1 cellular context compared by ENCODE assay signal in the genomic region with DNA sequence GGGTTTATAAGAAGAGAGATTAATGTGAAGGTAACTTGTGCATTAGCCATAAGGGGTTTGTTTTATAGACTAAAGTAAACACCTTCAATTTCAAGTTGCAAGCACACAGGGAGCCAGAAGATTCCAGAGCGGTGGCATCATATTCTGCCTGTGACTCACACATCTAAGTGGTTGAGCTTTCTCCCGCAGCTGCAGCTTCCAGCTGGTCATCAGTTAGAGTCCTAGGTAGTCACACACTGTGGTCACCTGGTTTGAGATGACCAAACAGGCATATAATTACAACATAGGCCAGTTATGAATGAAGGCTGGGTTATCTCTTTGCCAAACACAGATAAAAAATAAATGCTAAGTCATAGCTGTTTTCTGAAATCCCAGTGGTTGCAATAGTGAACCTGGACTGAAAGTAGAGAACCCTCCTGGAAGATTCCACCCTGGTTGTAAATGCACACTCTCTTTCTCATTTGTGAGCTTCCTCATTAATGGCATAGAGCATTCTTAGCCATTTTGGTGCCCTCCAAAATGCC.
A peak's percentile ranks its signal among the peaks of the same experiment; 100 is the strongest.
TF ChIP-seq lines count a peak whose summit lies in the region.

No MANE protein-coding gene starts in this region.

TF ChIP-seq in K562, 482 proteins besides CTCF, POLR2A, EP300 and RAD21 (continued from another document and continues in another):
- TF ChIP-seq, protein P1, sequence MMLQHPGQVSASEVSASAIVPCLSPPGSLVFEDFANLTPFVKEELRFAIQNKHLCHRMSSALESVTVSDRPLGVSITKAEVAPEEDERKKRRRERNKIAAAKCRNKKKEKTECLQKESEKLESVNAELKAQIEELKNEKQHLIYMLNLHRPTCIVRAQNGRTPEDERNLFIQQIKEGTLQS (IDR thresholded peaks at IDR 0.05): peak; percentile 96
- TF ChIP-seq, protein P1 (CRISPR knock-in tag; conservative IDR thresholded peaks at IDR 0.05): peak; percentile 89
- TF ChIP-seq WHSC1 (IDR thresholded peaks at IDR 0.05; ENCODE audit: low read length) (no peak), MEF2A (IDR thresholded peaks at IDR 0.05; ENCODE audit: control insufficient read depth, low read depth, low read length) (no peak), HMG20B (CRISPR knock-in tag; IDR thresholded peaks at IDR 0.05) (no peak), CTBP1 (IDR thresholded peaks at IDR 0.05; ENCODE audit: borderline replicate concordance) (peak; percentile 97), NR2C2 (CRISPR knock-in tag; IDR thresholded peaks at IDR 0.05) (no peak), NR2C2 (tag; IDR thresholded peaks at IDR 0.05) (peak; percentile 15; the same call in 1 of the 2 replicates), CBX1 (IDR thresholded peaks at IDR 0.05; ENCODE audit: low read depth) (no peak), EGR1 (conservative IDR thresholded peaks at IDR 0.05) (no peak), EP400 (IDR thresholded peaks at IDR 0.05) (no peak), ZNF212 (CRISPR knock-in tag; IDR thresholded peaks at IDR 0.05) (no peak), ZNF12 (CRISPR knock-in tag; IDR thresholded peaks at IDR 0.05) (no peak), ZFPM2 (CRISPR knock-in tag; IDR thresholded peaks at IDR 0.05) (no peak), ZFP30 (CRISPR knock-in tag; IDR thresholded peaks at IDR 0.05; ENCODE audit: borderline replicate concordance) (no peak), FOXA1 (IDR thresholded peaks at IDR 0.05; ENCODE audit: borderline replicate concordance) (no peak), TEAD1 (CRISPR knock-in tag; IDR thresholded peaks at IDR 0.05) (peak; percentile 69 to 83; a peak in 3 of 4 replicates), GATA2 (CRISPR knock-in tag; IDR thresholded peaks at IDR 0.05) (0 out of 2 replicates have a peak, but pooled peaks have one; percentile 12), SMARCE1 (IDR thresholded peaks at IDR 0.05) (peak; percentile 90), NFYB (IDR thresholded peaks at IDR 0.05; ENCODE audit: extremely low read depth, insufficient read length) (no peak), ZBTB8A (IDR thresholded peaks at IDR 0.05; ENCODE audit: partially characterized antibody) (no peak), BCOR (IDR thresholded peaks at IDR 0.05) (no peak), HNRNPH1 (optimal IDR thresholded peaks at IDR 0.05; ENCODE audit: low read depth, low read length) (no peak), ZNF146 (CRISPR knock-in tag; IDR thresholded peaks at IDR 0.05; ENCODE audit: unreplicated experiment) (no peak), RBBP5 (IDR thresholded peaks at IDR 0.05; ENCODE audit: borderline replicate concordance, insufficient read depth, low read length, poor library complexity, severe bottlenecking) (no peak), RCOR1 (IDR thresholded peaks at IDR 0.05; ENCODE audit: borderline replicate concordance in 1 of 2, low read depth in 2 of 2, low read length in 2 of 2) (0 out of 4 replicates have a peak, but pooled peaks of 1 of the 2 experiments have one; percentile 48), BRCA1 (IDR thresholded peaks at IDR 0.05) (no peak), BRCA1 (CRISPR knock-in tag; IDR thresholded peaks at IDR 0.05) (no peak), SMARCC2 (IDR thresholded peaks at IDR 0.05; ENCODE audit: low read depth) (peak; percentile 78; the same call in 1 of the 2 replicates), PURB (CRISPR knock-in tag; IDR thresholded peaks at IDR 0.05; ENCODE audit: low read depth) (no peak), ZNF274 (IDR thresholded peaks at IDR 0.05; ENCODE audit: borderline replicate concordance, low read depth, low read length) (no peak), MCM5 (IDR thresholded peaks at IDR 0.05; ENCODE audit: low read depth) (no peak), MEIS2 (IDR thresholded peaks at IDR 0.05; ENCODE audit: partially characterized antibody) (peak; percentile 48), NCOR1 (IDR thresholded peaks at IDR 0.05) (peak; percentile 58; the same call in 1 of the 2 replicates), PHTF2 (CRISPR knock-in tag; IDR thresholded peaks at IDR 0.05) (no peak), PHB2 (IDR thresholded peaks at IDR 0.05; ENCODE audit: low read depth) (no peak), ZSCAN32 (CRISPR knock-in tag; IDR thresholded peaks at IDR 0.05) (no peak), ZNF586 (CRISPR knock-in tag; conservative IDR thresholded peaks at IDR 0.05) (no peak), KLF16 (IDR thresholded peaks at IDR 0.05) (peak; percentile 76), ZNF77 (CRISPR knock-in tag; IDR thresholded peaks at IDR 0.05) (no peak)
- TF ChIP-seq, protein P2, sequence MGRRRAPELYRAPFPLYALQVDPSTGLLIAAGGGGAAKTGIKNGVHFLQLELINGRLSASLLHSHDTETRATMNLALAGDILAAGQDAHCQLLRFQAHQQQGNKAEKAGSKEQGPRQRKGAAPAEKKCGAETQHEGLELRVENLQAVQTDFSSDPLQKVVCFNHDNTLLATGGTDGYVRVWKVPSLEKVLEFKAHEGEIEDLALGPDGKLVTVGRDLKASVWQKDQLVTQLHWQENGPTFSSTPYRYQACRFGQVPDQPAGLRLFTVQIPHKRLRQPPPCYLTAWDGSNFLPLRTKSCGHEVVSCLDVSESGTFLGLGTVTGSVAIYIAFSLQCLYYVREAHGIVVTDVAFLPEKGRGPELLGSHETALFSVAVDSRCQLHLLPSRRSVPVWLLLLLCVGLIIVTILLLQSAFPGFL (CRISPR knock-in tag; IDR thresholded peaks at IDR 0.05): no peak
- TF ChIP-seq, protein P3, sequence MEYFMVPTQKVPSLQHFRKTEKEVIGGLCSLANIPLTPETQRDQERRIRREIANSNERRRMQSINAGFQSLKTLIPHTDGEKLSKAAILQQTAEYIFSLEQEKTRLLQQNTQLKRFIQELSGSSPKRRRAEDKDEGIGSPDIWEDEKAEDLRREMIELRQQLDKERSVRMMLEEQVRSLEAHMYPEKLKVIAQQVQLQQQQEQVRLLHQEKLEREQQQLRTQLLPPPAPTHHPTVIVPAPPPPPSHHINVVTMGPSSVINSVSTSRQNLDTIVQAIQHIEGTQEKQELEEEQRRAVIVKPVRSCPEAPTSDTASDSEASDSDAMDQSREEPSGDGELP (CRISPR knock-in tag; IDR thresholded peaks at IDR 0.05; ENCODE audit: borderline replicate concordance): peak; percentile 95
- TF ChIP-seq, protein P4, sequence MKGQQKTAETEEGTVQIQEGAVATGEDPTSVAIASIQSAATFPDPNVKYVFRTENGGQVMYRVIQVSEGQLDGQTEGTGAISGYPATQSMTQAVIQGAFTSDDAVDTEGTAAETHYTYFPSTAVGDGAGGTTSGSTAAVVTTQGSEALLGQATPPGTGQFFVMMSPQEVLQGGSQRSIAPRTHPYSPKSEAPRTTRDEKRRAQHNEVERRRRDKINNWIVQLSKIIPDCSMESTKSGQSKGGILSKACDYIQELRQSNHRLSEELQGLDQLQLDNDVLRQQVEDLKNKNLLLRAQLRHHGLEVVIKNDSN (CRISPR knock-in tag; IDR thresholded peaks at IDR 0.05): 0 out of 2 replicates have a peak, but pooled peaks have one; percentile 21
- TF ChIP-seq, protein P5, sequence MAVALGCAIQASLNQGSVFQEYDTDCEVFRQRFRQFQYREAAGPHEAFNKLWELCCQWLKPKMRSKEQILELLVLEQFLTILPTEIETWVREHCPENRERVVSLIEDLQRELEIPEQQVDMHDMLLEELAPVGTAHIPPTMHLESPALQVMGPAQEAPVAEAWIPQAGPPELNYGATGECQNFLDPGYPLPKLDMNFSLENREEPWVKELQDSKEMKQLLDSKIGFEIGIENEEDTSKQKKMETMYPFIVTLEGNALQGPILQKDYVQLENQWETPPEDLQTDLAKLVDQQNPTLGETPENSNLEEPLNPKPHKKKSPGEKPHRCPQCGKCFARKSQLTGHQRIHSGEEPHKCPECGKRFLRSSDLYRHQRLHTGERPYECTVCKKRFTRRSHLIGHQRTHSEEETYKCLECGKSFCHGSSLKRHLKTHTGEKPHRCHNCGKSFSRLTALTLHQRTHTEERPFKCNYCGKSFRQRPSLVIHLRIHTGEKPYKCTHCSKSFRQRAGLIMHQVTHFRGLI (CRISPR knock-in tag; IDR thresholded peaks at IDR 0.05): no peak
- TF ChIP-seq, protein P6, sequence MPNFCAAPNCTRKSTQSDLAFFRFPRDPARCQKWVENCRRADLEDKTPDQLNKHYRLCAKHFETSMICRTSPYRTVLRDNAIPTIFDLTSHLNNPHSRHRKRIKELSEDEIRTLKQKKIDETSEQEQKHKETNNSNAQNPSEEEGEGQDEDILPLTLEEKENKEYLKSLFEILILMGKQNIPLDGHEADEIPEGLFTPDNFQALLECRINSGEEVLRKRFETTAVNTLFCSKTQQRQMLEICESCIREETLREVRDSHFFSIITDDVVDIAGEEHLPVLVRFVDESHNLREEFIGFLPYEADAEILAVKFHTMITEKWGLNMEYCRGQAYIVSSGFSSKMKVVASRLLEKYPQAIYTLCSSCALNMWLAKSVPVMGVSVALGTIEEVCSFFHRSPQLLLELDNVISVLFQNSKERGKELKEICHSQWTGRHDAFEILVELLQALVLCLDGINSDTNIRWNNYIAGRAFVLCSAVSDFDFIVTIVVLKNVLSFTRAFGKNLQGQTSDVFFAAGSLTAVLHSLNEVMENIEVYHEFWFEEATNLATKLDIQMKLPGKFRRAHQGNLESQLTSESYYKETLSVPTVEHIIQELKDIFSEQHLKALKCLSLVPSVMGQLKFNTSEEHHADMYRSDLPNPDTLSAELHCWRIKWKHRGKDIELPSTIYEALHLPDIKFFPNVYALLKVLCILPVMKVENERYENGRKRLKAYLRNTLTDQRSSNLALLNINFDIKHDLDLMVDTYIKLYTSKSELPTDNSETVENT (CRISPR knock-in tag; IDR thresholded peaks at IDR 0.05): no peak
- TF ChIP-seq, protein P7, sequence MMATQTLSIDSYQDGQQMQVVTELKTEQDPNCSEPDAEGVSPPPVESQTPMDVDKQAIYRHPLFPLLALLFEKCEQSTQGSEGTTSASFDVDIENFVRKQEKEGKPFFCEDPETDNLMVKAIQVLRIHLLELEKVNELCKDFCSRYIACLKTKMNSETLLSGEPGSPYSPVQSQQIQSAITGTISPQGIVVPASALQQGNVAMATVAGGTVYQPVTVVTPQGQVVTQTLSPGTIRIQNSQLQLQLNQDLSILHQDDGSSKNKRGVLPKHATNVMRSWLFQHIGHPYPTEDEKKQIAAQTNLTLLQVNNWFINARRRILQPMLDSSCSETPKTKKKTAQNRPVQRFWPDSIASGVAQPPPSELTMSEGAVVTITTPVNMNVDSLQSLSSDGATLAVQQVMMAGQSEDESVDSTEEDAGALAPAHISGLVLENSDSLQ (IDR thresholded peaks at IDR 0.05): peak; percentile 19; the same call in 1 of the 2 replicates
- TF ChIP-seq, protein P8, sequence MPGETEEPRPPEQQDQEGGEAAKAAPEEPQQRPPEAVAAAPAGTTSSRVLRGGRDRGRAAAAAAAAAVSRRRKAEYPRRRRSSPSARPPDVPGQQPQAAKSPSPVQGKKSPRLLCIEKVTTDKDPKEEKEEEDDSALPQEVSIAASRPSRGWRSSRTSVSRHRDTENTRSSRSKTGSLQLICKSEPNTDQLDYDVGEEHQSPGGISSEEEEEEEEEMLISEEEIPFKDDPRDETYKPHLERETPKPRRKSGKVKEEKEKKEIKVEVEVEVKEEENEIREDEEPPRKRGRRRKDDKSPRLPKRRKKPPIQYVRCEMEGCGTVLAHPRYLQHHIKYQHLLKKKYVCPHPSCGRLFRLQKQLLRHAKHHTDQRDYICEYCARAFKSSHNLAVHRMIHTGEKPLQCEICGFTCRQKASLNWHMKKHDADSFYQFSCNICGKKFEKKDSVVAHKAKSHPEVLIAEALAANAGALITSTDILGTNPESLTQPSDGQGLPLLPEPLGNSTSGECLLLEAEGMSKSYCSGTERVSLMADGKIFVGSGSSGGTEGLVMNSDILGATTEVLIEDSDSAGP (CRISPR knock-in tag; IDR thresholded peaks at IDR 0.05): no peak
- TF ChIP-seq, protein P9, sequence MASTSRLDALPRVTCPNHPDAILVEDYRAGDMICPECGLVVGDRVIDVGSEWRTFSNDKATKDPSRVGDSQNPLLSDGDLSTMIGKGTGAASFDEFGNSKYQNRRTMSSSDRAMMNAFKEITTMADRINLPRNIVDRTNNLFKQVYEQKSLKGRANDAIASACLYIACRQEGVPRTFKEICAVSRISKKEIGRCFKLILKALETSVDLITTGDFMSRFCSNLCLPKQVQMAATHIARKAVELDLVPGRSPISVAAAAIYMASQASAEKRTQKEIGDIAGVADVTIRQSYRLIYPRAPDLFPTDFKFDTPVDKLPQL (IDR thresholded peaks at IDR 0.05; ENCODE audit: extremely low read depth, insufficient read length): no peak
